Comparison of ENCODE assay signal across 18 cellular contexts in the genomic region with DNA sequence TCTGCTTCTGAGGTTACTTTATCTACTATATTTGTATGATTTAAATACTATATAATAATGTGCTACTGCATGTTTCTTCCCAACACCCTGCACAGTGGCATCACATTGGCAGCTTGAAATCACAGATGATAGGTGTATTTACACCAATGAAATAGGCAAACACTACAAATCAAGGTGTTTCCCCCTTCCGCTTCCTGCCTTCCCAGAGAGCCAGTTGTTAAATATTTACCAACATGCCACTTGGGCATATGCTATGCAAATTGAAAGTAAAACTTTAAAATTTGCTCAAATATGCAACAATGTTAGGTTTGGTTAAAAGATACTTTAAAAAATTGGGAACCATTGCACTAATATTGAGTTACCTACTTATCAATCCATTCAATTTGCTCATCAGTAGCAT.
"Had no signal": no experiment of that assay in that cellular context is flagged by ENCODE, and none has a peak within 500 bp of the region (broad histone marks: within the 10 kb centered on the region; RNA-seq: fewer than 3 reads in every experiment).

No MANE protein-coding gene starts in this region.

- DNase-seq: KBM-7, MV-4-11, NCI-H1048, NCI-H1105, NCI-H1417, NCI-H1436 treated with DMSO at 0.1 percent for 48 hours, NCI-H1694, NCI-H187 treated with DMSO at 0.1 percent for 48 hours, NCI-H2029 treated with DMSO at 0.1 percent for 48 hours, NCI-H2171 treated with DMSO at 0.1 percent for 48 hours, NCI-H345, NCI-H446 treated with DMSO at 0.1 percent for 48 hours, NCI-H510A treated with DMSO at 0.1 percent for 48 hours, NCI-H526, NCI-H82, Right ventricle myocardium superior, RPMI8226, SIG-M5 had no signal
